Comparison of ENCODE assay signal across 24 cellular contexts in genomic region chr6:44670146-44670545, GRCh38.
"Had no signal": no experiment of that assay in that cellular context is flagged by ENCODE, and none has a peak within 500 bp of the region (broad histone marks: within the 10 kb centered on the region; RNA-seq: fewer than 3 reads in every experiment).

No MANE protein-coding gene starts in this region.

- DNase-seq: activated CD4-positive, alpha-beta memory T cell treated with anti-CD3 and anti-CD28 coated beads, Interleukin-2, amount 10 ng/mL, durations not matched to agents 7 days and 5 days; activated CD4-positive, alpha-beta T cell treated with anti-CD3 and anti-CD28 coated beads for 36 hours; activated CD4-positive, alpha-beta T cell treated with anti-CD3 and anti-CD28 coated beads, Interleukin-2, amount 50 U/mL, for 1 hour; activated naive CD4-positive, alpha-beta T cell treated with anti-CD3 and anti-CD28 coated beads, Interleukin-2, amount 50 U/mL, for 16 hours; activated naive CD8-positive, alpha-beta T cell treated with anti-CD3 and anti-CD28 coated beads, Interleukin-2, amount 10 ng/mL, durations not matched to agents 7 days and 5 days; activated T-cell treated with anti-CD3 and anti-CD28 coated beads, Interleukin-2, amount 50 U/mL, for 1 hour; adrenal gland; aorta; central memory CD4-positive, alpha-beta T cell; NCI-H1048; NCI-H1930; NCI-H2171; NCI-H2227 treated with DMSO at 0.1 percent for 48 hours; NCI-H446 treated with DMSO at 0.1 percent for 48 hours; NCI-H526; NCI-H774; OCI-M1; RPMI8226; SK-N-SH; T-helper 1 cell; WERI-Rb-1 had no signal

- ATAC-seq: activated CD4-positive, alpha-beta T cell treated with anti-CD3 and anti-CD28 coated beads for 36 hours; Panc1; Right ventricle myocardium inferior had no signal

- H3K27ac ChIP-seq: adrenal gland, breast epithelium, WERI-Rb-1 had no signal
